Comparison of ENCODE assay signal across 28 cellular contexts in genomic region chr17:74641949-74642298, GRCh38. TPM values are rescaled to one million over a fixed set of nuclear protein-coding genes. Genes with fewer than 3 reads are reported as not detected.
"Had no signal": no experiment of that assay in that cellular context is flagged by ENCODE, and none has a peak within 500 bp of the region (broad histone marks: within the 10 kb centered on the region; RNA-seq: fewer than 3 reads in every experiment).

No MANE protein-coding gene starts in this region.

- H3K4me3 ChIP-seq: adrenal gland, esophagus squamous epithelium, gastroesophageal sphincter, heart left ventricle, upper lobe of left lung had no signal

- H3K36me3 Mint-ChIP-seq: activated naive CD8-positive, alpha-beta T cell had no signal

- H3K27me3 ChIP-seq: adrenal gland, upper lobe of left lung had no signal

- H3K9me3 ChIP-seq: adrenal gland, esophagus squamous epithelium, heart left ventricle, upper lobe of left lung had no signal

- H3K36me3 ChIP-seq: adrenal gland, esophagus squamous epithelium, gastroesophageal sphincter, heart left ventricle, upper lobe of left lung had no signal

- H3K27ac ChIP-seq: adrenal gland, esophagus squamous epithelium, gastroesophageal sphincter, VCaP had no signal

- ATAC-seq: activated CD8-positive, alpha-beta T cell treated with anti-CD3 and anti-CD28 coated beads, Interleukin-2, amount 10 ng/mL, durations not matched to agents 7 days and 5 days; activated T-helper 17 cell treated with anti-CD3 and anti-CD28 coated beads, Interleukin-2, amount 50 U/mL, for 72 hours; gastroesophageal sphincter; left ventricle myocardium superior; sciatic nerve had no signal

- H3K9me3 Mint-ChIP-seq: activated T-helper 17 cell treated with anti-CD3 and anti-CD28 coated beads, Interleukin-2, amount 50 U/mL, for 72 hours had no signal

- H3K4me1 ChIP-seq: adrenal gland, gastroesophageal sphincter had no signal

- DNase-seq: activated CD4-positive, alpha-beta T cell treated with anti-CD3 and anti-CD28 coated beads, Interleukin-2, amount 50 U/mL, for 1 hour; activated CD4-positive, CD25-positive, alpha-beta regulatory T cell treated with anti-CD3 and anti-CD28 coated beads, Interleukin-2, amount 50 U/mL, for 72 hours; activated CD8-positive, alpha-beta T cell treated with anti-CD3 and anti-CD28 coated beads, Interleukin-2, amount 10 ng/mL, durations not matched to agents 7 days and 5 days; activated naive CD4-positive, alpha-beta T cell; adrenal gland; central memory CD4-positive, alpha-beta T cell; effector memory CD4-positive, alpha-beta T cell; esophagus squamous epithelium; heart left ventricle; left ventricle myocardium superior; mammary epithelial cell; occipital lobe; small intestine; stimulated activated CD4-positive, alpha-beta T cell treated with anti-CD3 and anti-CD28 coated beads, Interleukin-15, amount 100 ng/mL, for 24 hours; stimulated activated naive CD4-positive, alpha-beta T cell; upper lobe of left lung had no signal

- H3K27ac Mint-ChIP-seq: activated CD8-positive, alpha-beta T cell treated with anti-CD3 and anti-CD28 coated beads, Interleukin-2, amount 10 ng/mL, durations not matched to agents 7 days and 5 days; activated naive CD8-positive, alpha-beta T cell; activated T-helper 17 cell treated with anti-CD3 and anti-CD28 coated beads, Interleukin-2, amount 50 U/mL, for 72 hours had no signal

- H3K4me3 Mint-ChIP-seq: activated CD8-positive, alpha-beta T cell treated with anti-CD3 and anti-CD28 coated beads, Interleukin-2, amount 10 ng/mL, durations not matched to agents 7 days and 5 days; activated naive CD8-positive, alpha-beta T cell; activated T-helper 17 cell treated with anti-CD3 and anti-CD28 coated beads, Interleukin-2, amount 50 U/mL, for 72 hours had no signal

RNA-seq across cellular contexts. Expression of gene CD300E, which starts 18.4 kb away (rescaled TPM):
- total RNA-seq: activated CD8-positive, alpha-beta T cell treated with anti-CD3 and anti-CD28 coated beads, Interleukin-2, amount 10 ng/mL, durations not matched to agents 7 days and 5 days; activated T-helper 17 cell treated with anti-CD3 and anti-CD28 coated beads, Interleukin-2, amount 50 U/mL, for 72 hours; astrocyte; dermis microvascular lymphatic vessel endothelial cell; endothelial cell of umbilical vein; mammary epithelial cell; myocyte; T-helper 2 cell treated with Interferon-gamma antibody and Interleukin-4, amounts not matched to agents 100 ng/mL and 5 ng/mL, for 36 hours had no signal
- polyA plus RNA-seq: endothelial cell of umbilical vein, mammary epithelial cell, neural cell had no signal

RNA-seq across cellular contexts. Expression of gene CD300LD, which starts 49.8 kb away (rescaled TPM):
- total RNA-seq: activated CD8-positive, alpha-beta T cell treated with anti-CD3 and anti-CD28 coated beads, Interleukin-2, amount 10 ng/mL, durations not matched to agents 7 days and 5 days; activated T-helper 17 cell treated with anti-CD3 and anti-CD28 coated beads, Interleukin-2, amount 50 U/mL, for 72 hours; adrenal gland; astrocyte; dermis microvascular lymphatic vessel endothelial cell; endothelial cell of umbilical vein; esophagus squamous epithelium; gastroesophageal sphincter; heart left ventricle; left ventricle myocardium superior; mammary epithelial cell; myocyte; occipital lobe; sciatic nerve; subcutaneous adipose tissue; T-helper 2 cell treated with Interferon-gamma antibody and Interleukin-4, amounts not matched to agents 100 ng/mL and 5 ng/mL, for 36 hours; upper lobe of left lung had no signal
- polyA plus RNA-seq: adrenal gland, endothelial cell of umbilical vein, heart left ventricle, mammary epithelial cell, neural cell, small intestine had no signal
